ENCODE assay signal across 13 cellular contexts in genomic region chr3:12444582-12445468, GRCh38. TPM values are rescaled to one million over a fixed set of nuclear protein-coding genes. Genes with fewer than 3 reads are reported as not detected.
A peak's percentile ranks its signal among the peaks of the same experiment; 100 is the strongest.
DNase-seq lines count a peak whose midpoint lies in the region; ATAC-seq, FAIRE-seq and TF ChIP-seq lines count a peak whose summit lies in the region.
"Had no signal": no experiment of that assay in that cellular context is flagged by ENCODE, and none has a peak within 500 bp of the region (broad histone marks: within the 10 kb centered on the region; RNA-seq: fewer than 3 reads in every experiment).

No MANE protein-coding gene starts in this region.

- peak overlapping the region; percentile 63 for H2AK5ac ChIP-seq in mesenchymal stem cell (ENCODE audit: low read length, severe bottlenecking)

- peaks cover 12% of the 10 kb centered on the region for H3K4me1 ChIP-seq in A549
- peaks cover 35% of the 10 kb centered on the region for H3K4me1 ChIP-seq in mesenchymal stem cell (ENCODE audit: control insufficient read depth, insufficient read depth, low read depth, low read length)
- H3K4me1 ChIP-seq in effector memory CD4-positive, alpha-beta T cell (ENCODE audit: control insufficient read depth, insufficient read depth, low read length, poor library complexity, severe bottlenecking): no peaks in the 10 kb centered on the region

- H2BK5ac ChIP-seq in mesenchymal stem cell (ENCODE audit: low read depth, low read length, poor library complexity, severe bottlenecking): no peak overlapping the region

- H2BK12ac ChIP-seq in mesenchymal stem cell (ENCODE audit: low read length in 2 of 2): peak overlapping the region in 1 of 2 experiments; percentile 32

- no peak overlapping the region for H2AFZ ChIP-seq in mesenchymal stem cell (ENCODE audit: low read depth, low read length)

- ATAC-seq in A549 (peak in 1 of 2 experiments; percentile 47; a peak in 3 of 6 replicates), HG02610 (IDR thresholded peaks at IDR 0.05; ENCODE audit: unreplicated experiment) (no peak), GM18498 (IDR thresholded peaks at IDR 0.05; ENCODE audit: unreplicated experiment) (no peak)

- H2BK15ac ChIP-seq in mesenchymal stem cell (ENCODE audit: low read depth, poor library complexity, severe bottlenecking): no peak overlapping the region

- POLR2A ChIA-PET in A549 (lab: Yijun Ruan, JAX): no interaction called here

- H3K4me2 ChIP-seq in A549 (peak overlapping the region; percentile 38; the same call in 1 of the 3 replicates), mesenchymal stem cell (ENCODE audit: low read length, poor library complexity, severe bottlenecking) (peak overlapping the region; percentile 51)

- TF ChIP-seq RAD21 in A549 (conservative IDR thresholded peaks at IDR 0.05 in 1 of 2, IDR thresholded peaks at IDR 0.05 in 1 of 2): no peak

- no peak overlapping the region for H4K91ac ChIP-seq in mesenchymal stem cell (ENCODE audit: low read length)

- FAIRE-seq in A549 (lab: Jason Lieb, UNC): no peak
- FAIRE-seq: islet of Langerhans had no signal

- WGBS in A549 (ENCODE audit: missing lambda C conversion rate): 66% methylated on average over 24 of the region's 24 CpGs
- 28% methylated on average over 22 of the region's 24 CpGs for WGBS in mesenchymal stem cell

- no peaks in the 10 kb centered on the region for H3K79me1 ChIP-seq in mesenchymal stem cell (replicated peaks; ENCODE audit: low read length, poor library complexity, severe bottlenecking)

- no peaks in the 10 kb centered on the region for H3K36me3 ChIP-seq in mesenchymal stem cell (ENCODE audit: control insufficient read depth in 1 of 2, insufficient read depth in 2 of 2, low read depth in 1 of 2, low read length in 2 of 2)
- H3K36me3 ChIP-seq in effector memory CD4-positive, alpha-beta T cell (ENCODE audit: control insufficient read depth, insufficient read depth, low read length): no peaks in the 10 kb centered on the region
- H3K36me3 ChIP-seq: uterus had no signal

- no peak overlapping the region for H3K4ac ChIP-seq in mesenchymal stem cell (ENCODE audit: low read depth in 1 of 2, low read length in 2 of 2)

- H3K27me3 ChIP-seq in mesenchymal stem cell (ENCODE audit: control insufficient read depth in 1 of 2, insufficient read depth in 1 of 2, low read length in 2 of 2): no peaks in the 10 kb centered on the region
- no peaks in the 10 kb centered on the region for H3K27me3 ChIP-seq in effector memory CD4-positive, alpha-beta T cell (replicated peaks; ENCODE audit: control insufficient read depth, insufficient read depth, low read length, poor library complexity, severe bottlenecking)
- H3K27me3 ChIP-seq: uterus had no signal

- CTCF ChIA-PET in A549 (lab: Yijun Ruan, JAX): interaction anchor here (1.0 kb wide), 1 partner anchor 9 kb away, joined by 4 read pairs; no protein-coding TSS in a partner anchor

- H3K4me3 ChIP-seq in A549: no peak overlapping the region
- H3K4me3 ChIP-seq in mesenchymal stem cell (ENCODE audit: insufficient read depth in 1 of 2, low read depth in 1 of 2, low read length in 2 of 2): no peak overlapping the region
- H3K4me3 ChIP-seq in effector memory CD4-positive, alpha-beta T cell (ENCODE audit: insufficient read depth, low read depth, low read length, poor library complexity, severe bottlenecking): no peak overlapping the region
- H3K4me3 ChIP-seq: uterus had no signal

- H3K14ac ChIP-seq in mesenchymal stem cell (ENCODE audit: low read length in 2 of 2): no peak overlapping the region

- TF ChIP-seq CTCF in A549 (IDR thresholded peaks at IDR 0.05): no peak

- peak overlapping the region; percentile 73 for H4K8ac ChIP-seq in mesenchymal stem cell (ENCODE audit: low read length)

- TF ChIP-seq POLR2A in A549 (IDR thresholded peaks at IDR 0.05; ENCODE audit: low read length): no peak

- peak overlapping the region; percentile 26 to 56; a peak in 3 of 6 replicates for H3K27ac ChIP-seq in A549
- H3K27ac ChIP-seq in mesenchymal stem cell (ENCODE audit: low read length, poor library complexity, severe bottlenecking): peak overlapping the region; percentile 80
- H3K27ac ChIP-seq in effector memory CD4-positive, alpha-beta T cell (ENCODE audit: insufficient read depth, low read length, poor library complexity, severe bottlenecking): no peak overlapping the region
- H3K27ac ChIP-seq: uterus had no signal

- no peaks in the 10 kb centered on the region for H3K9me3 ChIP-seq in A549
- H3K9me3 ChIP-seq in mesenchymal stem cell (ENCODE audit: control insufficient read depth, low read length): no peaks in the 10 kb centered on the region
- H3K9me3 ChIP-seq in effector memory CD4-positive, alpha-beta T cell (ENCODE audit: control insufficient read depth, low read length): no peaks in the 10 kb centered on the region
- H3K9me3 ChIP-seq: uterus had no signal

- DNase-seq in A549 (ENCODE audit: low read depth in 1 of 2, low spot score in 1 of 2) (peak; percentile 32 to 44), HPDE6-E6E7 (ENCODE audit: extremely low spot score) (peak; percentile 26), astrocyte of the hippocampus (ENCODE audit: low read depth, low spot score) (peak; percentile 75), mesenchymal stem cell (peak; percentile 22), Ammon's horn (ENCODE audit: low spot score) (no peak)
- no peak for DNase-seq in effector memory CD4-positive, alpha-beta T cell
- DNase-seq: activated CD4-positive, alpha-beta T cell treated with anti-CD3 and anti-CD28 coated beads for 48 hours; activated naive CD8-positive, alpha-beta T cell treated with anti-CD3 and anti-CD28 coated beads, Interleukin-2, amount 10 ng/mL, durations not matched to agents 7 days and 5 days; RPMI8226; uterus had no signal

- no peak overlapping the region for H3K23ac ChIP-seq in mesenchymal stem cell (ENCODE audit: low read length in 2 of 2)

- H3K9ac ChIP-seq in mesenchymal stem cell (ENCODE audit: low read length): no peak overlapping the region

- H3K18ac ChIP-seq in mesenchymal stem cell (ENCODE audit: low read depth in 1 of 2, low read length in 2 of 2): peak overlapping the region in 1 of 2 experiments; percentile 24

- no peak overlapping the region for H2BK120ac ChIP-seq in mesenchymal stem cell (ENCODE audit: low read depth, low read length)

- no peak for TF ChIP-seq EP300 in A549 (IDR thresholded peaks at IDR 0.05)

TF ChIP-seq in A549, 52 proteins besides CTCF, POLR2A, EP300 and RAD21:
- TF ChIP-seq KDM1A (IDR thresholded peaks at IDR 0.05; ENCODE audit: low read depth): no peak
- no peak for TF ChIP-seq E2F6 (IDR thresholded peaks at IDR 0.05; ENCODE audit: borderline replicate concordance, low read depth)
- no peak for TF ChIP-seq RFX5 (IDR thresholded peaks at IDR 0.05)
- no peak for TF ChIP-seq BCL3 (IDR thresholded peaks at IDR 0.05)
- no peak for TF ChIP-seq MAZ (IDR thresholded peaks at IDR 0.05; ENCODE audit: borderline replicate concordance, low read depth, low read length)
- TF ChIP-seq EHF (CRISPR knock-in tag; IDR thresholded peaks at IDR 0.05): no peak
- no peak for TF ChIP-seq HES2 (IDR thresholded peaks at IDR 0.05)
- TF ChIP-seq NPAS2 (CRISPR knock-in tag; IDR thresholded peaks at IDR 0.05; ENCODE audit: borderline replicate concordance): no peak
- TF ChIP-seq MAX (IDR thresholded peaks at IDR 0.05): no peak
- no peak for TF ChIP-seq JUNB (IDR thresholded peaks at IDR 0.05)
- TF ChIP-seq PHF8 (IDR thresholded peaks at IDR 0.05; ENCODE audit: borderline replicate concordance, low read depth): no peak
- no peak for TF ChIP-seq FOXS1 (CRISPR knock-in tag; IDR thresholded peaks at IDR 0.05)
- no peak for TF ChIP-seq RCOR1 (IDR thresholded peaks at IDR 0.05; ENCODE audit: low read depth, low read length)
- no peak for TF ChIP-seq ZC3H11A (IDR thresholded peaks at IDR 0.05)
- no peak for TF ChIP-seq CHD2 (IDR thresholded peaks at IDR 0.05; ENCODE audit: low read length, partially characterized antibody)

RNA-seq across cellular contexts. Expression of gene TSEN2, which starts 39.5 kb away (rescaled TPM):
- polyA plus RNA-seq in A549 (2011; rRNA removed) (29.8 and 33.1 TPM in 2 replicates), A549 (2017; fragmentation: RNase III; extraction: RNeasy Plus Mini Kit Qiagen cat#74134 plus additional on column Dnase treatment) (24.2 to 27.1 TPM (median 24.9 TPM) in 3 replicates)
- 15.5 and 15.6 TPM in 2 replicates for polyA plus RNA-seq in A549 (2012; cell fraction: cytosol; rRNA removed)
- 21.9 and 38.9 TPM in 2 replicates for polyA plus RNA-seq in A549 (2012; cell fraction: nucleus; rRNA removed)
- polyA minus RNA-seq in A549 (2011; rRNA and poly(A)+ RNA removed): 26.6 and 32.2 TPM in 2 replicates
- polyA plus RNA-seq in mesenchymal stem cell (2013, experiment 1 of 2): 3.8 TPM
- polyA plus RNA-seq in mesenchymal stem cell (2013, experiment 2 of 2): 4.3 TPM

Comparison
In these comparisons a context has a peak if more than half of its experiments do, and no peak if none do; other contexts are left out.
1. DNase-seq: peak in A549 (2 of 2), HPDE6-E6E7 (single experiment), astrocyte of the hippocampus (single experiment) and mesenchymal stem cell (single experiment); none in Ammon's horn (single experiment) and effector memory CD4-positive, alpha-beta T cell (0 of 3).